ENCODE assay signal across 20 cellular contexts in the genomic region with DNA sequence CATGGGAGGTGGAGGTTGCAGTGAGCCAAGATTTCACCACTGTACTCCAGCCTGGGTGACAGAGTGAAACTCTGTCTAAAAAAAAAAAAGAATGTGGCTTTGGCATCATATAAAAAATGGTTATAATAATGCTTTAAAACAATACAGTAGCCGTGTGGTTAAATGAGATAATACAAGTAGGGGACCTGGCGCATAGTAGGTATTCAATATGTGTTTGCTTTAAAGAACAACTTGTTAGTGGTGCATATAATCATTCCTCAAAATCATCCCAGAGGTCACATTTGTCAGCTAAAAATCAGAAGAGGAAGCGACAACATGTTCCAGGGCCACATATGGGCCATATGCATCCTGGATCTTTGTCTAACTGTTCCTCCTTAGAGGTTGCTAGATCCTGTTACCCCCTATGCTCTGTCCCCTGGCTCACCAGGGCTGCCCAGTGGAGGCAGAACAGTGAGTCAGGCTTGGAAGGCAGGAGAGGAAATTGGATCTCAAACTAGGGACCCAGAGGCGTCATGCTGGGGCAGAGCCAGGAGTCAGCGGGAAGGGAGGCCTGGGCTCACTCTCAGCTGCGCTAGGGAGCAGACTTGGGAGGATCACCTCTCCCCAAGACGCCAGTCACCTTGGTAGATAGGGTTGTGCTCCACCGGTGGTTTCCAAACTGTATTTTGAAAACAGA. TPM values are rescaled to one million over a fixed set of nuclear protein-coding genes. Genes with fewer than 3 reads are reported as not detected.
DNase-seq lines count a peak whose midpoint lies in the region; ATAC-seq and TF ChIP-seq lines count a peak whose summit lies in the region.
"Had no signal": no experiment of that assay in that cellular context is flagged by ENCODE, and none has a peak within 500 bp of the region (broad histone marks: within the 10 kb centered on the region; RNA-seq: fewer than 3 reads in every experiment).

No MANE protein-coding gene starts in this region.

- H4K20me1 ChIP-seq in osteoblast (ENCODE audit: insufficient read depth, low read length) = no peaks in the 10 kb centered on the region

- H3K79me2 ChIP-seq in osteoblast (ENCODE audit: insufficient read depth, low read length) = no peaks in the 10 kb centered on the region
- H3K79me2 ChIP-seq: parathyroid adenoma had no signal

- ATAC-seq in HG03196 (IDR thresholded peaks at IDR 0.05; ENCODE audit: unreplicated experiment) (no peak), GM19035 (IDR thresholded peaks at IDR 0.05; ENCODE audit: unreplicated experiment) (no peak), GM21381 (IDR thresholded peaks at IDR 0.05; ENCODE audit: unreplicated experiment) (no peak)

- no peak overlapping the region for H2AFZ ChIP-seq in osteoblast (ENCODE audit: low read length)
- H2AFZ ChIP-seq: parathyroid adenoma had no signal

- peak overlapping the region; percentile 1 for H3K4me2 ChIP-seq in osteoblast (ENCODE audit: insufficient read depth, low read length)

- H3K27ac ChIP-seq in osteoblast (ENCODE audit: low read depth, low read length) = peak overlapping the region; percentile 34
- H3K27ac ChIP-seq: adrenal gland, C4-2B, parathyroid adenoma, RWPE1, upper lobe of left lung had no signal

- H3K4me3 ChIP-seq in osteoblast (ENCODE audit: insufficient read depth, low read length) = no peak overlapping the region
- H3K4me3 ChIP-seq: adrenal gland, upper lobe of left lung had no signal

- no peak for TF ChIP-seq CTCF in osteoblast (IDR thresholded peaks at IDR 0.05; ENCODE audit: extremely low read depth, low read depth, low read length)

- peaks cover 19% of the 10 kb centered on the region for H3K4me1 ChIP-seq in osteoblast (ENCODE audit: insufficient read depth, low read length)
- H3K4me1 ChIP-seq: adrenal gland, parathyroid adenoma, upper lobe of left lung had no signal

- H3K36me3 ChIP-seq in osteoblast (ENCODE audit: insufficient read depth, low read length) = no peaks in the 10 kb centered on the region
- H3K36me3 ChIP-seq: adrenal gland, upper lobe of left lung had no signal

- H3K27me3 ChIP-seq in osteoblast (ENCODE audit: insufficient read depth, low read length) = peaks cover 10% of the 10 kb centered on the region
- H3K27me3 ChIP-seq: upper lobe of left lung had no signal

- DNase-seq in ELR (ENCODE audit: low read depth) = peak; percentile 71
- DNase-seq in NCI-H69 (lab: John Stamatoyannopoulos, UW) = peak; percentile 10
- DNase-seq in dedifferentiated amniotic fluid mesenchymal stem cell (ENCODE audit: extremely low spot score) = peak; percentile 19
- peak; percentile 97 for DNase-seq in osteoblast (ENCODE audit: insufficient read length, low spot score, missing footprints)
- no peak for DNase-seq in kidney glomerular epithelial cell (lab: John Stamatoyannopoulos, UW)
- DNase-seq: activated T-cell treated with anti-CD3 and anti-CD28 coated beads, Interleukin-2, amount 50 U/mL, for 72 hours; adrenal gland; GOT3; NCI-H187 treated with DMSO at 0.1 percent for 48 hours; NCI-H526 treated with DMSO at 0.1 percent for 48 hours; stimulated activated CD8-positive, alpha-beta memory T cell treated with anti-CD3 and anti-CD28 coated beads, Interleukin-4, amount 100 ng/mL, for 48 hours; upper lobe of left lung had no signal

- no peaks in the 10 kb centered on the region for H3K9me3 ChIP-seq in osteoblast (ENCODE audit: low read depth, low read length)
- H3K9me3 ChIP-seq: adrenal gland, upper lobe of left lung had no signal

RNA-seq across cellular contexts. Expression of a gene that starts 27.7 kb away (rescaled TPM):
- not detected in 2 replicates for total RNA-seq in osteoblast

RNA-seq across cellular contexts. Expression of a gene that starts 41.4 kb away (rescaled TPM):
- 0.36 TPM in 1 of 2 replicates, not detected in the other for total RNA-seq in osteoblast
- total RNA-seq: activated T-cell treated with anti-CD3 and anti-CD28 coated beads, Interleukin-2, amount 50 U/mL, for 72 hours; G401; glomerular endothelial cell had no signal

RNA-seq across cellular contexts. Expression of a gene that starts 41.5 kb away (rescaled TPM):
- total RNA-seq in osteoblast = 17.0 and 18.3 TPM in 2 replicates
